ENCODE assay signal across 25 cellular contexts in genomic region chr13:78816592-78816991, GRCh38.
"Had no signal": no experiment of that assay in that cellular context is flagged by ENCODE, and none has a peak within 500 bp of the region (broad histone marks: within the 10 kb centered on the region; RNA-seq: fewer than 3 reads in every experiment).

No MANE protein-coding gene starts in this region.

- H3K9ac ChIP-seq: KMS-11 had no signal

- FAIRE-seq: RCC 7860, TTC549 had no signal

- H3K4me3 Mint-ChIP-seq: activated CD4-positive, alpha-beta memory T cell treated with anti-CD3 and anti-CD28 coated beads, Interleukin-2, amount 10 ng/mL, durations not matched to agents 7 days and 5 days; activated CD4-positive, alpha-beta T cell treated with anti-CD3 and anti-CD28 coated beads for 36 hours; activated naive CD8-positive, alpha-beta T cell treated with anti-CD3 and anti-CD28 coated beads, Interleukin-2, amount 10 ng/mL, durations not matched to agents 7 days and 5 days; activated T-helper 17 cell treated with anti-CD3 and anti-CD28 coated beads, Interleukin-2, amount 50 U/mL, for 72 hours; T-helper 1 cell treated with Interleukin-12 subunit alpha and Interleukin-12 subunit beta and Interleukin-4 antibody, amounts not matched to agents 30 μg/mL and 1 μg/mL, for 36 hours had no signal

- H3K27me3 ChIP-seq: adrenal gland, SJSA1 had no signal

- H3K27ac Mint-ChIP-seq: activated CD4-positive, alpha-beta memory T cell treated with anti-CD3 and anti-CD28 coated beads, Interleukin-2, amount 10 ng/mL, durations not matched to agents 7 days and 5 days; activated CD4-positive, alpha-beta T cell treated with anti-CD3 and anti-CD28 coated beads for 36 hours; activated naive CD8-positive, alpha-beta T cell treated with anti-CD3 and anti-CD28 coated beads, Interleukin-2, amount 10 ng/mL, durations not matched to agents 7 days and 5 days; activated T-helper 17 cell treated with anti-CD3 and anti-CD28 coated beads, Interleukin-2, amount 50 U/mL, for 72 hours; T-helper 1 cell treated with Interleukin-12 subunit alpha and Interleukin-12 subunit beta and Interleukin-4 antibody, amounts not matched to agents 30 μg/mL and 1 μg/mL, for 36 hours had no signal

- H3K4me2 ChIP-seq: KMS-11 had no signal

- ATAC-seq: activated CD4-positive, alpha-beta T cell treated with anti-CD3 and anti-CD28 coated beads for 36 hours; activated T-helper 17 cell treated with anti-CD3 and anti-CD28 coated beads, Interleukin-2, amount 50 U/mL, for 72 hours had no signal

- H3K4me1 Mint-ChIP-seq: activated CD4-positive, alpha-beta memory T cell treated with anti-CD3 and anti-CD28 coated beads, Interleukin-2, amount 10 ng/mL, durations not matched to agents 7 days and 5 days; activated CD4-positive, alpha-beta T cell treated with anti-CD3 and anti-CD28 coated beads for 36 hours; activated naive CD8-positive, alpha-beta T cell treated with anti-CD3 and anti-CD28 coated beads, Interleukin-2, amount 10 ng/mL, durations not matched to agents 7 days and 5 days; activated T-helper 17 cell treated with anti-CD3 and anti-CD28 coated beads, Interleukin-2, amount 50 U/mL, for 72 hours had no signal

- H3K27me3 Mint-ChIP-seq: activated CD4-positive, alpha-beta memory T cell treated with anti-CD3 and anti-CD28 coated beads, Interleukin-2, amount 10 ng/mL, durations not matched to agents 7 days and 5 days had no signal

- DNase-seq: activated CD4-positive, alpha-beta memory T cell treated with anti-CD3 and anti-CD28 coated beads, Interleukin-2, amount 10 ng/mL, durations not matched to agents 7 days and 5 days; activated CD4-positive, alpha-beta T cell treated with anti-CD3 and anti-CD28 coated beads for 36 hours; activated CD4-positive, alpha-beta T cell treated with anti-CD3 and anti-CD28 coated beads, Interleukin-2, amount 50 U/mL, for 1 hour; activated naive CD4-positive, alpha-beta T cell treated with anti-CD3 and anti-CD28 coated beads, Interleukin-2, amount 50 U/mL, for 16 hours; activated naive CD8-positive, alpha-beta T cell treated with anti-CD3 and anti-CD28 coated beads, Interleukin-2, amount 10 ng/mL, durations not matched to agents 7 days and 5 days; activated T-cell treated with anti-CD3 and anti-CD28 coated beads for 4 hours; activated T-cell treated with anti-CD3 and anti-CD28 coated beads, Interleukin-2, amount 50 U/mL, for 48 hours; adrenal gland; anterior cingulate cortex; cerebellar nuclear complex; NCI-H1092; NCI-H1417 treated with DMSO at 0.1 percent for 48 hours; NCI-H1694; NCI-H2029; NCI-H2107; NCI-H2171 treated with DMSO at 0.1 percent for 48 hours; NCI-H226; NCI-H526 treated with DMSO at 0.1 percent for 48 hours; SHP77 had no signal

- H3K9me3 Mint-ChIP-seq: activated CD4-positive, alpha-beta memory T cell treated with anti-CD3 and anti-CD28 coated beads, Interleukin-2, amount 10 ng/mL, durations not matched to agents 7 days and 5 days; activated naive CD8-positive, alpha-beta T cell treated with anti-CD3 and anti-CD28 coated beads, Interleukin-2, amount 10 ng/mL, durations not matched to agents 7 days and 5 days; activated T-helper 17 cell treated with anti-CD3 and anti-CD28 coated beads, Interleukin-2, amount 50 U/mL, for 72 hours; T-helper 1 cell treated with Interleukin-12 subunit alpha and Interleukin-12 subunit beta and Interleukin-4 antibody, amounts not matched to agents 30 μg/mL and 1 μg/mL, for 36 hours had no signal

- H3K36me3 ChIP-seq: adrenal gland, SJSA1 had no signal

- H3K27ac ChIP-seq: adrenal gland, KMS-11, SJSA1 had no signal

- H3K9me3 ChIP-seq: adrenal gland, SJSA1 had no signal

- H3K4me3 ChIP-seq: adrenal gland, SJSA1 had no signal

- H3K36me3 Mint-ChIP-seq: activated naive CD8-positive, alpha-beta T cell treated with anti-CD3 and anti-CD28 coated beads, Interleukin-2, amount 10 ng/mL, durations not matched to agents 7 days and 5 days had no signal

- H3K4me1 ChIP-seq: adrenal gland, SJSA1 had no signal
